In genomic region chr6:44660561-44661220, GRCh38 we compare ENCODE assay signal across 23 cellular contexts.
DNase-seq lines count a peak whose midpoint lies in the region; ATAC-seq, FAIRE-seq and TF ChIP-seq lines count a peak whose summit lies in the region.
"Had no signal": no experiment of that assay in that cellular context is flagged by ENCODE, and none has a peak within 500 bp of the region (broad histone marks: within the 10 kb centered on the region; RNA-seq: fewer than 3 reads in every experiment).

No MANE protein-coding gene starts in this region.

- no peaks in the 10 kb centered on the region for H3K36me3 Mint-ChIP-seq in immature natural killer cell
- H3K36me3 Mint-ChIP-seq: stimulated activated memory B cell treated with anti-CD40 and anti-IgM and Interleukin-4, amounts not matched to agents 10 μg/mL and 1 μg/mL and 100 μg/mL, for 72 hours had no signal

- peak overlapping the region; percentile 83 for H4K91ac ChIP-seq in H1 (replicated peaks; ENCODE audit: insufficient read length, low read length)

- no peak overlapping the region for H3K27ac Mint-ChIP-seq in immature natural killer cell
- H3K27ac Mint-ChIP-seq: activated naive CD8-positive, alpha-beta T cell; stimulated activated memory B cell treated with anti-CD40 and anti-IgM and Interleukin-4, amounts not matched to agents 10 μg/mL and 1 μg/mL and 100 μg/mL, for 72 hours had no signal

- peak overlapping the region; percentile 66; the same call in 1 of the 2 replicates for H2AK5ac ChIP-seq in H1 (ENCODE audit: low read depth, low read length)

- no peak for TF ChIP-seq POLR2A in H1 (IDR thresholded peaks at IDR 0.05; ENCODE audit: control extremely low read depth in 1 of 2, low read depth in 2 of 2, low read length in 2 of 2)

- intact Hi-C loops in mucosa of descending colon (cut with DNase I, micrococcal nuclease) = no loop called here

- POLR2A ChIA-PET in H1 (lab: Charles Lee; ENCODE audit: partially characterized antibody) = no interaction called here

- DNase-seq in AG09309 (ENCODE audit: low read depth) (peak; percentile 85), HTR-8/SVneo (ENCODE audit: insufficient read length, low spot score) (no peak), H1 (ENCODE audit: low read depth in 1 of 2, low spot score in 2 of 2) (no peak), mucosa of descending colon (no peak), caudate nucleus (lab: John Stamatoyannopoulos, UW) (no peak), immature natural killer cell (no peak), NCI-H748 treated with DMSO at 0.1 percent for 48 hours (lab: John Stamatoyannopoulos, UW) (no peak), NCI-H1417 (lab: John Stamatoyannopoulos, UW) (no peak)
- DNase-seq: activated CD4-positive, alpha-beta T cell treated with anti-CD3 and anti-CD28 coated beads, Interleukin-2, amount 50 U/mL, for 1 hour; activated T-cell treated with anti-CD3 and anti-CD28 coated beads, Interleukin-2, amount 50 U/mL, for 1 hour; central memory CD4-positive, alpha-beta T cell; glutamatergic neuron; NCI-H1105; NCI-H2171 treated with DMSO at 0.1 percent for 48 hours; ovary; Right ventricle myocardium superior had no signal

- H3K27me3 ChIP-seq in H1 (replicated peaks in 1 of 4; ENCODE audit: control insufficient read depth in 3 of 4, extremely low read depth in 1 of 4, insufficient read depth in 3 of 4, low read length in 3 of 4) = no peaks in the 10 kb centered on the region; a peak in 1 of 7 replicates
- H3K27me3 ChIP-seq: ovary had no signal

- FAIRE-seq in HTR-8/SVneo (lab: Jason Lieb, UNC) (peak; percentile 59), H1 (lab: Jason Lieb, UNC) (no peak)
- FAIRE-seq: A549, endothelial cell of umbilical vein, GM12891, K562, urothelium cell line had no signal

- H2BK12ac ChIP-seq in H1 (ENCODE audit: low read depth, low read length) = peak overlapping the region; percentile 82

- H3K4me3 ChIP-seq in AG09309 (ENCODE audit: control insufficient read depth, low read depth, low read length) (no peak overlapping the region), H1 (ENCODE audit: extremely low read depth in 1 of 4, insufficient read depth in 2 of 4, low read depth in 3 of 4, low read length in 4 of 4) (no peak overlapping the region), mucosa of descending colon (no peak overlapping the region)
- H3K4me3 ChIP-seq: A549, K562, ovary had no signal

- 95% methylated on average over 9 of the region's 9 CpGs; no CpG with 5 or more reads in 1 of the 2 experiments for WGBS in H1 (ENCODE audit: extremely low coverage in 1 of 2, insufficient coverage in 1 of 2, insufficient read length in 1 of 2, insufficient replicate concordance in 2 of 2, low coverage in 1 of 2, low lambda C conversion rate in 2 of 2, missing lambda C conversion rate in 1 of 2), 2 experiments

- no peak overlapping the region for H3K23ac ChIP-seq in H1 (ENCODE audit: insufficient read length)

- H3K14ac ChIP-seq in H1 (ENCODE audit: insufficient read length) = no peak overlapping the region

- H3K9me3 ChIP-seq in H1 (ENCODE audit: insufficient read depth in 2 of 2, low read depth in 1 of 2, low read length in 1 of 2) = no peaks in the 10 kb centered on the region
- H3K9me3 ChIP-seq in mucosa of descending colon = no peaks in the 10 kb centered on the region
- H3K9me3 ChIP-seq: A549, ovary had no signal

- no peaks in the 10 kb centered on the region for H3K79me1 ChIP-seq in H1 (ENCODE audit: low read depth, low read length)

- H3K56ac ChIP-seq in H1 (replicated peaks; ENCODE audit: insufficient read length, low read depth, low read length) = no peak overlapping the region

- H3K23me2 ChIP-seq in H1 (ENCODE audit: low read depth, low read length) = no peaks in the 10 kb centered on the region

- no peak for TF ChIP-seq RAD21 in H1 (IDR thresholded peaks at IDR 0.05 in 1 of 2, conservative IDR thresholded peaks at IDR 0.05 in 1 of 2; ENCODE audit: low read depth in 2 of 2, low read length in 2 of 2)

- H2BK120ac ChIP-seq in H1 (replicated peaks; ENCODE audit: low read depth, low read length) = peak overlapping the region; percentile 14

- no peaks in the 10 kb centered on the region for H3K9me3 Mint-ChIP-seq in immature natural killer cell

- H3K4me1 ChIP-seq in H1 (replicated peaks in 1 of 4; ENCODE audit: control insufficient read depth in 3 of 4, insufficient read depth in 4 of 4, low read length in 3 of 4) (peaks cover 9 to 27% (median 21%) of the 10 kb centered on the region in 4 experiments), mucosa of descending colon (ENCODE audit: low read depth) (no peaks in the 10 kb centered on the region)
- H3K4me1 ChIP-seq: A549 had no signal

- CTCF ChIA-PET in H1 (lab: Charles Lee; ENCODE audit: partially characterized antibody) = interaction anchor here (0.7 to 2.5 kb wide), 8 partner anchors 8 to 1262 kb away, joined by 3 to 10 read pairs (median 4); no protein-coding TSS in a partner anchor

- H3K27ac ChIP-seq in H1 (ENCODE audit: low read depth, low read length) = no peak overlapping the region
- no peak overlapping the region for H3K27ac ChIP-seq in caudate nucleus (ENCODE audit: low read depth, low read length)
- H3K27ac ChIP-seq: A549, ovary had no signal

- no peak overlapping the region for H3K18ac ChIP-seq in H1 (ENCODE audit: extremely low read depth, low read length)

- H3K9ac ChIP-seq in H1 (replicated peaks in 1 of 4; ENCODE audit: extremely low read depth in 1 of 4, low read depth in 3 of 4, low read length in 3 of 4) = no peak overlapping the region

- no peak overlapping the region for H3K4ac ChIP-seq in H1 (replicated peaks; ENCODE audit: insufficient read length, low read depth, low read length)

- H2BK5ac ChIP-seq in H1 (ENCODE audit: low read depth, low read length) = peak overlapping the region; percentile 83; the same call in 1 of the 2 replicates

- H3K4me3 Mint-ChIP-seq in immature natural killer cell = no peak overlapping the region
- H3K4me3 Mint-ChIP-seq: activated naive CD8-positive, alpha-beta T cell; stimulated activated memory B cell treated with anti-CD40 and anti-IgM and Interleukin-4, amounts not matched to agents 10 μg/mL and 1 μg/mL and 100 μg/mL, for 72 hours had no signal

- no peak overlapping the region for H3K4me2 ChIP-seq in H1 (ENCODE audit: insufficient read depth in 1 of 2, low read depth in 2 of 2, low read length in 2 of 2)
- H3K4me2 ChIP-seq: A549 had no signal

- H2BK20ac ChIP-seq in H1 (ENCODE audit: low read length) = peak overlapping the region; percentile 73; the same call in 1 of the 2 replicates

- no peak overlapping the region for H4K5ac ChIP-seq in H1 (ENCODE audit: insufficient read length, low read depth, low read length)

- TF ChIP-seq CTCF in AG09309 (IDR thresholded peaks at IDR 0.05; ENCODE audit: control insufficient read depth, insufficient read depth, low read depth, low read length, missing control alignments) = no peak
- TF ChIP-seq CTCF in H1 (IDR thresholded peaks at IDR 0.05; ENCODE audit: control extremely low read depth in 1 of 3, insufficient read depth in 1 of 3, low read depth in 1 of 3, low read length in 3 of 3) = no peak
- no peak for TF ChIP-seq CTCF in mucosa of descending colon (IDR thresholded peaks at IDR 0.05)

- H3K4me1 Mint-ChIP-seq in immature natural killer cell = no peaks in the 10 kb centered on the region

- TF ChIP-seq EP300 in H1 (IDR thresholded peaks at IDR 0.05; ENCODE audit: borderline replicate concordance in 1 of 2, low read depth in 2 of 2, low read length in 2 of 2) = no peak

- no peaks in the 10 kb centered on the region for H3K79me2 ChIP-seq in H1 (ENCODE audit: control insufficient read depth in 1 of 2, insufficient read depth in 2 of 2, low read length in 2 of 2)

- H4K20me1 ChIP-seq in H1 (replicated peaks in 1 of 2; ENCODE audit: control insufficient read depth in 1 of 2, insufficient read depth in 2 of 2, low read length in 2 of 2) = no peaks in the 10 kb centered on the region

- no peak overlapping the region for H4K8ac ChIP-seq in H1 (ENCODE audit: extremely low read depth, insufficient read depth, low read length)

- H3K36me3 ChIP-seq in H1 (ENCODE audit: control insufficient read depth in 2 of 4, insufficient read depth in 4 of 4, low read length in 3 of 4) = no peaks in the 10 kb centered on the region
- H3K36me3 ChIP-seq in mucosa of descending colon (ENCODE audit: low read depth) = no peaks in the 10 kb centered on the region
- H3K36me3 ChIP-seq: ovary had no signal

- H2AFZ ChIP-seq in H1 (ENCODE audit: low read length) = no peak overlapping the region

- H3K27me3 Mint-ChIP-seq in immature natural killer cell (ENCODE audit: low read depth in 3 of 3) = no peaks in the 10 kb centered on the region
- H3K27me3 Mint-ChIP-seq: activated naive CD8-positive, alpha-beta T cell had no signal

- ATAC-seq in mucosa of descending colon = peak; percentile 57
- ATAC-seq: A549; K562; stimulated activated memory B cell treated with anti-CD40 and anti-IgM and Interleukin-4, amounts not matched to agents 10 μg/mL and 1 μg/mL and 100 μg/mL, for 72 hours had no signal

- no peak overlapping the region for H2BK15ac ChIP-seq in H1 (ENCODE audit: low read length)

TF ChIP-seq in H1, 55 proteins besides CTCF, POLR2A, EP300 and RAD21:
- TF ChIP-seq CREB1 (IDR thresholded peaks at IDR 0.05) (no peak), RXRA (IDR thresholded peaks at IDR 0.05; ENCODE audit: insufficient read depth, low read depth, low read length) (no peak), ZNF274 (IDR thresholded peaks at IDR 0.05; ENCODE audit: borderline replicate concordance, extremely low read depth, low read length) (no peak), TEAD4 (IDR thresholded peaks at IDR 0.05; ENCODE audit: low read depth, low read length) (no peak), GTF2F1 (IDR thresholded peaks at IDR 0.05; ENCODE audit: borderline replicate concordance, low read depth, low read length) (no peak), JUN (IDR thresholded peaks at IDR 0.05; ENCODE audit: low read depth, low read length) (no peak), KDM1A (IDR thresholded peaks at IDR 0.05; ENCODE audit: borderline replicate concordance, low read length) (no peak), FOSL1 (IDR thresholded peaks at IDR 0.05; ENCODE audit: insufficient read depth, low read depth, low read length) (no peak), SP1 (IDR thresholded peaks at IDR 0.05; ENCODE audit: low read depth, low read length) (no peak), TAF7 (optimal IDR thresholded peaks at IDR 0.05; ENCODE audit: borderline replicate concordance, low read depth, low read length) (no peak)
